Comparison of ENCODE assay signal across 1 cellular context in genomic region chr2:170715062-170715931, GRCh38.
A peak's percentile ranks its signal among the peaks of the same experiment; 100 is the strongest.
TF ChIP-seq lines count a peak whose summit lies in the region.

Gene SP5 (plus strand): TSS chr2:170715337. CDS start chr2:170715513, 176 bp downstream.

TF ChIP-seq in HepG2, 621 proteins besides CTCF, POLR2A, EP300 and RAD21 (continued from another document and continues in another):
- peak; percentile 38; the same call in 1 of the 2 replicates for TF ChIP-seq MLX (CRISPR knock-in tag; IDR thresholded peaks at IDR 0.05)
- peak; percentile 79 for TF ChIP-seq PHF8 (CRISPR knock-in tag; IDR thresholded peaks at IDR 0.05)
- no peak for TF ChIP-seq PLSCR1 (CRISPR knock-in tag; IDR thresholded peaks at IDR 0.05; ENCODE audit: borderline replicate concordance)
- peak; percentile 90 for TF ChIP-seq MED1 (CRISPR knock-in tag; IDR thresholded peaks at IDR 0.05)
- TF ChIP-seq RELA (CRISPR knock-in tag; IDR thresholded peaks at IDR 0.05) = peak; percentile 64; the same call in 1 of the 2 replicates
- no peak for TF ChIP-seq SMC3 (IDR thresholded peaks at IDR 0.05; ENCODE audit: low read length)
- TF ChIP-seq TOPORS (CRISPR knock-in tag; IDR thresholded peaks at IDR 0.05) = no peak
- 0 out of 2 replicates have a peak, but pooled peaks have one; percentile 52 for TF ChIP-seq SETDB1 (CRISPR knock-in tag; IDR thresholded peaks at IDR 0.05; ENCODE audit: borderline replicate concordance)
- TF ChIP-seq ZNF44 (CRISPR knock-in tag; IDR thresholded peaks at IDR 0.05) = no peak
- peak; percentile 98 for TF ChIP-seq PITX1 (CRISPR knock-in tag; IDR thresholded peaks at IDR 0.05)
- no peak for TF ChIP-seq ZNF24 (IDR thresholded peaks at IDR 0.05)
- no peak for TF ChIP-seq RBAK (CRISPR knock-in tag; IDR thresholded peaks at IDR 0.05)
- peak; percentile 57; the same call in 1 of the 2 replicates for TF ChIP-seq ZNF20 (CRISPR knock-in tag; IDR thresholded peaks at IDR 0.05)
- TF ChIP-seq DMTF1 (CRISPR knock-in tag; IDR thresholded peaks at IDR 0.05) = peak; percentile 78
- TF ChIP-seq, protein P1, sequence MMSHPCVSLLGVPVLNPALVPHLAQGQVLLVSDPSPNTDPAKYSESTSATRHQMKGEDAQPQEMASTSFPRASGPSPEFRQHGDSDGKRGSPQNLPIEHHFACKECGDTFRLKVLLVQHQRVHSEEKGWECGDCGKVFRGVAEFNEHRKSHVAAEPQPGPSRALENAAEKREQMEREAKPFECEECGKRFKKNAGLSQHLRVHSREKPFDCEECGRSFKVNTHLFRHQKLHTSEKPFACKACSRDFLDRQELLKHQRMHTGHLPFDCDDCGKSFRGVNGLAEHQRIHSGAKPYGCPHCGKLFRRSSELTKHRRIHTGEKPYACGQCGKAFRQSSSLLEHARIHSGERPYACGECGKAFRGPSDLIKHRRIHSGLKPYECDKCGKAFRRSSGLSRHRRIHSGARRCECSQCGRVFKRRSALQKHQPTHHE (CRISPR knock-in tag; IDR thresholded peaks at IDR 0.05; ENCODE audit: borderline replicate concordance) = peak; percentile 64
- TF ChIP-seq TEAD3 (CRISPR knock-in tag; optimal IDR thresholded peaks at IDR 0.05; ENCODE audit: borderline replicate concordance) = peak; percentile 84
- TF ChIP-seq HOXA3 (CRISPR knock-in tag; IDR thresholded peaks at IDR 0.05) = peak; percentile 87
- TF ChIP-seq GMEB1 (CRISPR knock-in tag; IDR thresholded peaks at IDR 0.05; ENCODE audit: borderline replicate concordance) = 0 out of 2 replicates have a peak, but pooled peaks have one; percentile 33
- TF ChIP-seq MBNL3 (CRISPR knock-in tag; conservative IDR thresholded peaks at IDR 0.05) = no peak
- TF ChIP-seq, protein P2, sequence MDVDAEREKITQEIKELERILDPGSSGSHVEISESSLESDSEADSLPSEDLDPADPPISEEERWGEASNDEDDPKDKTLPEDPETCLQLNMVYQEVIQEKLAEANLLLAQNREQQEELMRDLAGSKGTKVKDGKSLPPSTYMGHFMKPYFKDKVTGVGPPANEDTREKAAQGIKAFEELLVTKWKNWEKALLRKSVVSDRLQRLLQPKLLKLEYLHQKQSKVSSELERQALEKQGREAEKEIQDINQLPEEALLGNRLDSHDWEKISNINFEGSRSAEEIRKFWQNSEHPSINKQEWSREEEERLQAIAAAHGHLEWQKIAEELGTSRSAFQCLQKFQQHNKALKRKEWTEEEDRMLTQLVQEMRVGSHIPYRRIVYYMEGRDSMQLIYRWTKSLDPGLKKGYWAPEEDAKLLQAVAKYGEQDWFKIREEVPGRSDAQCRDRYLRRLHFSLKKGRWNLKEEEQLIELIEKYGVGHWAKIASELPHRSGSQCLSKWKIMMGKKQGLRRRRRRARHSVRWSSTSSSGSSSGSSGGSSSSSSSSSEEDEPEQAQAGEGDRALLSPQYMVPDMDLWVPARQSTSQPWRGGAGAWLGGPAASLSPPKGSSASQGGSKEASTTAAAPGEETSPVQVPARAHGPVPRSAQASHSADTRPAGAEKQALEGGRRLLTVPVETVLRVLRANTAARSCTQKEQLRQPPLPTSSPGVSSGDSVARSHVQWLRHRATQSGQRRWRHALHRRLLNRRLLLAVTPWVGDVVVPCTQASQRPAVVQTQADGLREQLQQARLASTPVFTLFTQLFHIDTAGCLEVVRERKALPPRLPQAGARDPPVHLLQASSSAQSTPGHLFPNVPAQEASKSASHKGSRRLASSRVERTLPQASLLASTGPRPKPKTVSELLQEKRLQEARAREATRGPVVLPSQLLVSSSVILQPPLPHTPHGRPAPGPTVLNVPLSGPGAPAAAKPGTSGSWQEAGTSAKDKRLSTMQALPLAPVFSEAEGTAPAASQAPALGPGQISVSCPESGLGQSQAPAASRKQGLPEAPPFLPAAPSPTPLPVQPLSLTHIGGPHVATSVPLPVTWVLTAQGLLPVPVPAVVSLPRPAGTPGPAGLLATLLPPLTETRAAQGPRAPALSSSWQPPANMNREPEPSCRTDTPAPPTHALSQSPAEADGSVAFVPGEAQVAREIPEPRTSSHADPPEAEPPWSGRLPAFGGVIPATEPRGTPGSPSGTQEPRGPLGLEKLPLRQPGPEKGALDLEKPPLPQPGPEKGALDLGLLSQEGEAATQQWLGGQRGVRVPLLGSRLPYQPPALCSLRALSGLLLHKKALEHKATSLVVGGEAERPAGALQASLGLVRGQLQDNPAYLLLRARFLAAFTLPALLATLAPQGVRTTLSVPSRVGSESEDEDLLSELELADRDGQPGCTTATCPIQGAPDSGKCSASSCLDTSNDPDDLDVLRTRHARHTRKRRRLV (CRISPR knock-in tag; IDR thresholded peaks at IDR 0.05) = no peak; the same call in 1 of the 2 replicates
- TF ChIP-seq, protein P3, sequence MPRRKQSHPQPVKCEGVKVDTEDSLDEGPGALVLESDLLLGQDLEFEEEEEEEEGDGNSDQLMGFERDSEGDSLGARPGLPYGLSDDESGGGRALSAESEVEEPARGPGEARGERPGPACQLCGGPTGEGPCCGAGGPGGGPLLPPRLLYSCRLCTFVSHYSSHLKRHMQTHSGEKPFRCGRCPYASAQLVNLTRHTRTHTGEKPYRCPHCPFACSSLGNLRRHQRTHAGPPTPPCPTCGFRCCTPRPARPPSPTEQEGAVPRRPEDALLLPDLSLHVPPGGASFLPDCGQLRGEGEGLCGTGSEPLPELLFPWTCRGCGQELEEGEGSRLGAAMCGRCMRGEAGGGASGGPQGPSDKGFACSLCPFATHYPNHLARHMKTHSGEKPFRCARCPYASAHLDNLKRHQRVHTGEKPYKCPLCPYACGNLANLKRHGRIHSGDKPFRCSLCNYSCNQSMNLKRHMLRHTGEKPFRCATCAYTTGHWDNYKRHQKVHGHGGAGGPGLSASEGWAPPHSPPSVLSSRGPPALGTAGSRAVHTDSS (CRISPR knock-in tag; conservative IDR thresholded peaks at IDR 0.05) = peak; percentile 93; the same call in 1 of the 2 replicates
- TF ChIP-seq MIER2 (CRISPR knock-in tag; IDR thresholded peaks at IDR 0.05) = 0 out of 2 replicates have a peak, but pooled peaks have one; percentile 34
- TF ChIP-seq, protein P4, sequence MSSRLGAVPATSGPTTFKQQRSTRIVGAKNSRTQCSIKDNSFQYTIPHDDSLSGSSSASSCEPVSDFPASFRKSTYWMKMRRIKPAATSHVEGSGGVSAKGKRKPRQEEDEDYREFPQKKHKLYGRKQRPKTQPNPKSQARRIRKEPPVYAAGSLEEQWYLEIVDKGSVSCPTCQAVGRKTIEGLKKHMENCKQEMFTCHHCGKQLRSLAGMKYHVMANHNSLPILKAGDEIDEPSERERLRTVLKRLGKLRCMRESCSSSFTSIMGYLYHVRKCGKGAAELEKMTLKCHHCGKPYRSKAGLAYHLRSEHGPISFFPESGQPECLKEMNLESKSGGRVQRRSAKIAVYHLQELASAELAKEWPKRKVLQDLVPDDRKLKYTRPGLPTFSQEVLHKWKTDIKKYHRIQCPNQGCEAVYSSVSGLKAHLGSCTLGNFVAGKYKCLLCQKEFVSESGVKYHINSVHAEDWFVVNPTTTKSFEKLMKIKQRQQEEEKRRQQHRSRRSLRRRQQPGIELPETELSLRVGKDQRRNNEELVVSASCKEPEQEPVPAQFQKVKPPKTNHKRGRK (CRISPR knock-in tag; IDR thresholded peaks at IDR 0.05) = no peak
- peak; percentile 3; the same call in 1 of the 2 replicates for TF ChIP-seq STAG1 (CRISPR knock-in tag; IDR thresholded peaks at IDR 0.05)
- TF ChIP-seq ZNF879 (CRISPR knock-in tag; IDR thresholded peaks at IDR 0.05) = peak; percentile 31; the same call in 1 of the 2 replicates
- peak; percentile 61 for TF ChIP-seq ZNF709 (CRISPR knock-in tag; IDR thresholded peaks at IDR 0.05)
- TF ChIP-seq PRMT3 (CRISPR knock-in tag; IDR thresholded peaks at IDR 0.05; ENCODE audit: borderline replicate concordance, low read depth) = no peak
- TF ChIP-seq, protein P5, sequence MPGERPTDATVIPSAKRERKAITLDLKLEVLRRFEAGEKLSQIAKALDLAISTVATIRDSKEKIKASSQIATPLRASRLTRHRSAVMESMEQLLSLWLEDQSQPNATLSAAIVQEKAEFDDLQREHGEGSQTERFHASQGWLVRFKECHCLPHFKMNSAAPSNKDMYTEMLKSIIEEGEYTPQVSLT (CRISPR knock-in tag; IDR thresholded peaks at IDR 0.05; ENCODE audit: borderline replicate concordance, low read depth) = no peak; the same call in 1 of the 2 replicates
- TF ChIP-seq PTBP1 (IDR thresholded peaks at IDR 0.05; ENCODE audit: low read depth, low read length, poor library complexity, severe bottlenecking) = no peak
- TF ChIP-seq, protein P6, sequence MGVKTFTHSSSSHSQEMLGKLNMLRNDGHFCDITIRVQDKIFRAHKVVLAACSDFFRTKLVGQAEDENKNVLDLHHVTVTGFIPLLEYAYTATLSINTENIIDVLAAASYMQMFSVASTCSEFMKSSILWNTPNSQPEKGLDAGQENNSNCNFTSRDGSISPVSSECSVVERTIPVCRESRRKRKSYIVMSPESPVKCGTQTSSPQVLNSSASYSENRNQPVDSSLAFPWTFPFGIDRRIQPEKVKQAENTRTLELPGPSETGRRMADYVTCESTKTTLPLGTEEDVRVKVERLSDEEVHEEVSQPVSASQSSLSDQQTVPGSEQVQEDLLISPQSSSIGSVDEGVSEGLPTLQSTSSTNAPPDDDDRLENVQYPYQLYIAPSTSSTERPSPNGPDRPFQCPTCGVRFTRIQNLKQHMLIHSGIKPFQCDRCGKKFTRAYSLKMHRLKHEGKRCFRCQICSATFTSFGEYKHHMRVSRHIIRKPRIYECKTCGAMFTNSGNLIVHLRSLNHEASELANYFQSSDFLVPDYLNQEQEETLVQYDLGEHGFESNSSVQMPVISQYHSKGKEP (CRISPR knock-in tag; IDR thresholded peaks at IDR 0.05) = 0 out of 2 replicates have a peak, but pooled peaks have one; percentile 25
- no peak for TF ChIP-seq EZH2 (conservative IDR thresholded peaks at IDR 0.05; ENCODE audit: low read depth, low read length)
- TF ChIP-seq, protein P7, sequence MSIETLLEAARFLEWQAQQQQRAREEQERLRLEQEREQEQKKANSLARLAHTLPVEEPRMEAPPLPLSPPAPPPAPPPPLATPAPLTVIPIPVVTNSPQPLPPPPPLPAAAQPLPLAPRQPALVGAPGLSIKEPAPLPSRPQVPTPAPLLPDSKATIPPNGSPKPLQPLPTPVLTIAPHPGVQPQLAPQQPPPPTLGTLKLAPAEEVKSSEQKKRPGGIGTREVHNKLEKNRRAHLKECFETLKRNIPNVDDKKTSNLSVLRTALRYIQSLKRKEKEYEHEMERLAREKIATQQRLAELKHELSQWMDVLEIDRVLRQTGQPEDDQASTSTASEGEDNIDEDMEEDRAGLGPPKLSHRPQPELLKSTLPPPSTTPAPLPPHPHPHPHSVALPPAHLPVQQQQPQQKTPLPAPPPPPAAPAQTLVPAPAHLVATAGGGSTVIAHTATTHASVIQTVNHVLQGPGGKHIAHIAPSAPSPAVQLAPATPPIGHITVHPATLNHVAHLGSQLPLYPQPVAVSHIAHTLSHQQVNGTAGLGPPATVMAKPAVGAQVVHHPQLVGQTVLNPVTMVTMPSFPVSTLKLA (IDR thresholded peaks at IDR 0.05) = no peak
- no peak; the same call in none of the 2 replicates for TF ChIP-seq ZBTB26 (CRISPR knock-in tag; IDR thresholded peaks at IDR 0.05; ENCODE audit: borderline replicate concordance)
- 0 out of 2 replicates have a peak, but pooled peaks have one; percentile 33 for TF ChIP-seq ELF3 (CRISPR knock-in tag; IDR thresholded peaks at IDR 0.05)
- peak; percentile 78 for TF ChIP-seq NFYC (CRISPR knock-in tag; IDR thresholded peaks at IDR 0.05)
- TF ChIP-seq MAFK (conservative IDR thresholded peaks at IDR 0.05 in 1 of 2, IDR thresholded peaks at IDR 0.05 in 1 of 2; ENCODE audit: low read length in 2 of 2) = no peak
